21 cellular contexts compared by ENCODE assay signal in genomic region chr1:6054596-6054995, GRCh38.
"Had no signal": no experiment of that assay in that cellular context is flagged by ENCODE, and none has a peak within 500 bp of the region (broad histone marks: within the 10 kb centered on the region; RNA-seq: fewer than 3 reads in every experiment).

No MANE protein-coding gene starts in this region.

- H3K27me3 ChIP-seq: hepatocyte, pancreas, tibial nerve, upper lobe of right lung, vagina had no signal

- H3K4me3 ChIP-seq: hepatocyte, lung, pancreas, tibial nerve, upper lobe of right lung, vagina had no signal

- H3K27ac Mint-ChIP-seq: naive B cell; nephron; progenitor cell of endocrine pancreas; stimulated activated memory B cell treated with anti-CD40 and anti-IgM and Interleukin-4, amounts not matched to agents 10 μg/mL and 1 μg/mL and 100 μg/mL, for 72 hours had no signal

- H3K36me3 ChIP-seq: pancreas, tibial nerve, upper lobe of right lung, vagina had no signal

- FAIRE-seq: pancreas, small intestine had no signal

- H3K27me3 Mint-ChIP-seq: naive B cell; stimulated activated memory B cell treated with anti-CD40 and anti-IgM and Interleukin-4, amounts not matched to agents 10 μg/mL and 1 μg/mL and 100 μg/mL, for 72 hours; stimulated activated naive CD8-positive, alpha-beta T cell treated with anti-CD3 and anti-CD28 coated beads, Interleukin-15, Interleukin-2, amounts not matched to agents 100 ng/mL and 50 ng/mL, for 24 hours had no signal

- H3K9me3 Mint-ChIP-seq: naive B cell; nephron; stimulated activated memory B cell treated with anti-CD40 and anti-IgM and Interleukin-4, amounts not matched to agents 10 μg/mL and 1 μg/mL and 100 μg/mL, for 72 hours; stimulated activated naive CD8-positive, alpha-beta T cell treated with anti-CD3 and anti-CD28 coated beads, Interleukin-15, Interleukin-2, amounts not matched to agents 100 ng/mL and 50 ng/mL, for 24 hours had no signal

- H3K4me3 Mint-ChIP-seq: naive B cell; nephron; stimulated activated memory B cell treated with anti-CD40 and anti-IgM and Interleukin-4, amounts not matched to agents 10 μg/mL and 1 μg/mL and 100 μg/mL, for 72 hours; stimulated activated naive CD8-positive, alpha-beta T cell treated with anti-CD3 and anti-CD28 coated beads, Interleukin-15, Interleukin-2, amounts not matched to agents 100 ng/mL and 50 ng/mL, for 24 hours had no signal

- H3K4me1 Mint-ChIP-seq: nephron had no signal

- DNase-seq: effector CD8-positive, alpha-beta T cell; foreskin melanocyte; head of caudate nucleus; left colon; left ventricle myocardium superior; mesenchymal stem cell; naive B cell; occipital lobe; pancreas; small intestine; stimulated activated CD4-positive, alpha-beta T cell treated with anti-CD3 and anti-CD28 coated beads, Interleukin-12 subunit alpha, Interleukin-12 subunit beta, amount 100 ng/mL, for 4 hours; upper lobe of right lung had no signal

- ATAC-seq: left colon; left ventricle myocardium superior; pancreas; right cardiac atrium; stimulated activated memory B cell treated with anti-CD40 and anti-IgM and Interleukin-4, amounts not matched to agents 10 μg/mL and 1 μg/mL and 100 μg/mL, for 72 hours; upper lobe of right lung had no signal
